Comparison of ENCODE assay signal across 19 cellular contexts in genomic region chr2:29478641-29479040, GRCh38.
"Had no signal": no experiment of that assay in that cellular context is flagged by ENCODE, and none has a peak within 500 bp of the region (broad histone marks: within the 10 kb centered on the region; RNA-seq: fewer than 3 reads in every experiment).

No MANE protein-coding gene starts in this region.

- H3K4me1 ChIP-seq: esophagus muscularis mucosa, heart right ventricle, left lung, lower lobe of right lung had no signal

- H3K4me3 ChIP-seq: coronary artery, dorsolateral prefrontal cortex, esophagus muscularis mucosa, gastrocnemius medialis, heart right ventricle, left lung, lower lobe of right lung had no signal

- H3K9me3 ChIP-seq: esophagus muscularis mucosa, gastrocnemius medialis, heart right ventricle, left lung, lower lobe of right lung had no signal

- H3K36me3 ChIP-seq: esophagus muscularis mucosa, gastrocnemius medialis, heart right ventricle, left lung, lower lobe of right lung had no signal

- H3K36me3 Mint-ChIP-seq: mesothelial cell of epicardium, naive B cell had no signal

- H3K27me3 Mint-ChIP-seq: naive B cell had no signal

- H3K27me3 ChIP-seq: esophagus muscularis mucosa, gastrocnemius medialis, left lung had no signal

- H3K27ac Mint-ChIP-seq: mesothelial cell of epicardium had no signal

- DNase-seq: dermis blood vessel endothelial cell; dorsolateral prefrontal cortex; effector CD4-positive, alpha-beta T cell; effector memory CD4-positive, alpha-beta T cell; foreskin melanocyte; gastrocnemius medialis; glutamatergic neuron; head of caudate nucleus; heart right ventricle; hippocampal formation; left cardiac atrium; left lung; left ventricle myocardium superior; lower lobe of right lung; mesenchymal stem cell; naive B cell had no signal

- H3K27ac ChIP-seq: coronary artery, dorsolateral prefrontal cortex, esophagus muscularis mucosa, gastrocnemius medialis, heart right ventricle, left lung, lower lobe of right lung had no signal

- ATAC-seq: gastrocnemius medialis, heart right ventricle, left cardiac atrium, left lung, left ventricle myocardium superior, lower lobe of right lung had no signal

- H3K4me1 Mint-ChIP-seq: naive B cell had no signal

- H3K4me3 Mint-ChIP-seq: mesothelial cell of epicardium, naive B cell had no signal
